In the genomic region with DNA sequence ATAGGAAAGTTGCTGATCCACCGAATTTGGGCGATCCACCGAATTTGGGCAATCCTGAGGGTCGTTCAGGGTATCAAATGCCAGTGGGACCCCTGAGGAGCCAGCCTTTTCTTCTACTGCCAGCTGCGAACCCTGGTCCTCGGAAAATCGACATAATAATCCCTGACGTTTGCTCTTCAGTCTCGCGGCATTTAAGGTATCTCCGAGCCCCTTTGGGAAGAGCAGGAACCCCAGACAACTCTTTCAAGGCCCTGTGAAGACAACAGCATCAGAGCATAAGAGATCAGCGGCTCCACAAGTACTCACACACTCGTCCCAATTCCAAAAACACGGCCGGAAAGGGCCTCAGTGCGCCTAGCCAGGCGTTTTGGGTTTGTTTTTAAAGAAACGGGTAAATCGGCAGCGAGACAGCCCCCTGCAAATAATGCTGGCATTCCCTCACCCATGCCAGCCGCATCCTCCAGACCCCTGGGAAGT, we compare ENCODE assay signal across 12 cellular contexts. TPM values are rescaled to one million over a fixed set of nuclear protein-coding genes. Genes with fewer than 3 reads are reported as not detected.
DNase-seq lines count a peak whose midpoint lies in the region; ATAC-seq lines count a peak whose summit lies in the region.
"Had no signal": no experiment of that assay in that cellular context is flagged by ENCODE, and none has a peak within 500 bp of the region (broad histone marks: within the 10 kb centered on the region; RNA-seq: fewer than 3 reads in every experiment).

No MANE protein-coding gene starts in this region.

- H3K4me2 ChIP-seq in skeletal muscle satellite cell (ENCODE audit: low read length), result peak overlapping the region; percentile 93

- peaks cover 8% of the 10 kb centered on the region for H3K9me3 Mint-ChIP-seq in activated CD4-positive, alpha-beta T cell treated with anti-CD3 and anti-CD28 coated beads for 36 hours (ENCODE audit: low read depth)

- H3K36me3 ChIP-seq in iPS-15b (ENCODE audit: control insufficient read depth, insufficient read depth, low read length) (no peaks in the 10 kb centered on the region), skeletal muscle satellite cell (ENCODE audit: insufficient read depth, low read length) (no peaks in the 10 kb centered on the region)

- H3K4me1 ChIP-seq in iPS-15b (ENCODE audit: control insufficient read depth, insufficient read depth, low read length) (peaks cover 4% of the 10 kb centered on the region), skeletal muscle satellite cell (ENCODE audit: control insufficient read depth, insufficient read depth, low read length) (peaks cover 18% of the 10 kb centered on the region)

- peaks cover 27% of the 10 kb centered on the region for H3K4me1 Mint-ChIP-seq in activated CD4-positive, alpha-beta T cell treated with anti-CD3 and anti-CD28 coated beads for 36 hours

- H3K27ac Mint-ChIP-seq in activated CD4-positive, alpha-beta T cell treated with anti-CD3 and anti-CD28 coated beads for 36 hours, result no peak overlapping the region

- ATAC-seq in activated CD4-positive, alpha-beta T cell treated with anti-CD3 and anti-CD28 coated beads for 36 hours, result no peak
- ATAC-seq in GM19328 (IDR thresholded peaks at IDR 0.05; ENCODE audit: unreplicated experiment) (no peak), GM19395 (IDR thresholded peaks at IDR 0.05; ENCODE audit: unreplicated experiment) (no peak)
- ATAC-seq: esophagus mucosa had no signal

- peak overlapping the region; percentile 33 for H3K4me3 Mint-ChIP-seq in activated CD4-positive, alpha-beta T cell treated with anti-CD3 and anti-CD28 coated beads for 36 hours

- POLR2A ChIA-PET in activated CD4-positive, alpha-beta T cell treated with anti-CD3 and anti-CD28 coated beads for 36 hours (lab: Charles Lee), result no interaction called here

- no peak for DNase-seq in activated CD4-positive, alpha-beta T cell treated with anti-CD3 and anti-CD28 coated beads for 36 hours
- DNase-seq in activated CD4-positive, alpha-beta T cell treated with anti-CD3 and anti-CD28 coated beads, Interleukin-2, amount 50 U/mL, for 1 hour, result no peak
- peak; percentile 29 for DNase-seq in M059J (ENCODE audit: low read depth)
- no peak for DNase-seq in activated CD8-positive, alpha-beta memory T cell treated with anti-CD3 and anti-CD28 coated beads for 24 hours
- DNase-seq: NCI-H1105 treated with DMSO at 0.1 percent for 48 hours; stimulated activated CD4-positive, alpha-beta T cell treated with anti-CD3 and anti-CD28 coated beads, Interleukin-4, amount 100 ng/mL, for 24 hours; T-helper 9 cell had no signal

- H3K4me3 ChIP-seq in iPS-15b (ENCODE audit: low read depth, low read length) (peak overlapping the region; percentile 54), skeletal muscle satellite cell (ENCODE audit: low read length) (peak overlapping the region; percentile 80)

- no peaks in the 10 kb centered on the region for H3K9me3 ChIP-seq in iPS-15b (ENCODE audit: control insufficient read depth, insufficient read depth, low read length)
- no peaks in the 10 kb centered on the region for H3K9me3 ChIP-seq in skeletal muscle satellite cell (replicated peaks; ENCODE audit: low read length)

- CTCF ChIA-PET in activated CD4-positive, alpha-beta T cell treated with anti-CD3 and anti-CD28 coated beads for 36 hours (lab: Charles Lee), result interaction anchor here (0.6 kb wide), 1 partner anchor 963 kb away, joined by 3 read pairs; no protein-coding TSS in a partner anchor

- peaks cover 19% of the 10 kb centered on the region for H3K36me3 Mint-ChIP-seq in activated CD4-positive, alpha-beta T cell treated with anti-CD3 and anti-CD28 coated beads for 36 hours (ENCODE audit: low read depth)

- H3K27me3 Mint-ChIP-seq in activated CD4-positive, alpha-beta T cell treated with anti-CD3 and anti-CD28 coated beads for 36 hours, result peaks cover 79% of the 10 kb centered on the region

- H3K27me3 ChIP-seq in iPS-15b (ENCODE audit: control insufficient read depth, insufficient read depth, low read length) (peaks cover 99% of the 10 kb centered on the region), skeletal muscle satellite cell (ENCODE audit: control insufficient read depth, insufficient read depth, low read length) (no peaks in the 10 kb centered on the region)

- intact Hi-C loops in activated CD4-positive, alpha-beta T cell treated with anti-CD3 and anti-CD28 coated beads for 36 hours (cut with DNase I, micrococcal nuclease), result loop anchor here (2.0 to 10.0 kb wide), 5 partner anchors 15 to 1629 kb away; partner anchors contain the start of genes POU3F2 (in 1 of the 2) and PRDM13 (in 1 of the 2)

- H3K9ac ChIP-seq in iPS-15b (ENCODE audit: low read depth, low read length), result no peak overlapping the region
- peak overlapping the region; percentile 92 for H3K9ac ChIP-seq in skeletal muscle satellite cell (ENCODE audit: low read depth, low read length)

RNA-seq across cellular contexts. Expression of gene SIM1, which starts 1.0 kb away (rescaled TPM):
- not detected for total RNA-seq in activated CD4-positive, alpha-beta T cell treated with anti-CD3 and anti-CD28 coated beads for 36 hours
- 6.0 and 7.8 TPM in 2 replicates for total RNA-seq in M059J (2014; rRNA removed; shearing (Covaris generic))
- 0.25 and 2.6 TPM in 2 replicates for total RNA-seq in skeletal muscle satellite cell (2012; rRNA removed)
- total RNA-seq: esophagus mucosa had no signal
